8 cellular contexts compared by ENCODE assay signal in genomic region chr14:63726499-63726898, GRCh38. TPM values are rescaled to one million over a fixed set of nuclear protein-coding genes. Genes with fewer than 3 reads are reported as not detected.
DNase-seq lines count a peak whose midpoint lies in the region; ATAC-seq and TF ChIP-seq lines count a peak whose summit lies in the region.

No MANE protein-coding gene starts in this region.

- intact Hi-C loops in breast epithelium (cut with DNase I; ENCODE audit: low total_unique reads): no loop called here

- ATAC-seq in HG02884 (IDR thresholded peaks at IDR 0.05; ENCODE audit: unreplicated experiment) (no peak), GM21576 (IDR thresholded peaks at IDR 0.05; ENCODE audit: unreplicated experiment) (no peak), HG02571 (IDR thresholded peaks at IDR 0.05; ENCODE audit: unreplicated experiment) (no peak)

- H3K27me3 ChIP-seq in AG04450 (ENCODE audit: control insufficient read depth, insufficient read depth, low read length): no peaks in the 10 kb centered on the region
- peaks cover 29% of the 10 kb centered on the region for H3K27me3 ChIP-seq in HUES48 (ENCODE audit: control insufficient read depth, insufficient read depth, low read length)
- H3K27me3 ChIP-seq in breast epithelium: no peaks in the 10 kb centered on the region
- H3K27me3 ChIP-seq in muscle layer of duodenum (ENCODE audit: low read depth, low read length): no peaks in the 10 kb centered on the region

- peak overlapping the region; percentile 96 for H3K4me3 ChIP-seq in AG04450 (ENCODE audit: low read depth, low read length)
- H3K4me3 ChIP-seq in HUES48 (ENCODE audit: low read depth, low read length): peak overlapping the region; percentile 74
- peak overlapping the region; percentile 89 to 100 (median 89) for H3K4me3 ChIP-seq in breast epithelium
- H3K4me3 ChIP-seq in muscle layer of duodenum (ENCODE audit: low read depth in 1 of 2, low read length in 2 of 2): peak overlapping the region; percentile 84 to 98

- H3K9ac ChIP-seq in HUES48 (ENCODE audit: low read depth, low read length): peak overlapping the region; percentile 12; the same call in 1 of the 2 replicates

- no peaks in the 10 kb centered on the region for H3K36me3 ChIP-seq in HUES48 (ENCODE audit: control insufficient read depth, insufficient read depth, low read length)
- no peaks in the 10 kb centered on the region for H3K36me3 ChIP-seq in breast epithelium
- no peaks in the 10 kb centered on the region for H3K36me3 ChIP-seq in muscle layer of duodenum (ENCODE audit: control insufficient read depth in 1 of 2, insufficient read depth in 2 of 2, low read length in 2 of 2)

- no peak for TF ChIP-seq POLR2A in breast epithelium (IDR thresholded peaks at IDR 0.05)

- H3K4me1 ChIP-seq in HUES48 (ENCODE audit: control insufficient read depth, insufficient read depth, low read length) (peaks cover 17% of the 10 kb centered on the region; the same call in 1 of the 2 replicates), breast epithelium (no peaks in the 10 kb centered on the region), muscle layer of duodenum (ENCODE audit: control insufficient read depth in 1 of 2, insufficient read depth in 2 of 2, low read length in 2 of 2) (peaks cover 13% of the 10 kb centered on the region in 2 donors)

- H3K27ac ChIP-seq in AG04450 (ENCODE audit: low read depth, low read length): no peak overlapping the region
- H3K27ac ChIP-seq in HUES48 (ENCODE audit: low read depth, low read length): no peak overlapping the region
- H3K27ac ChIP-seq in breast epithelium: peak overlapping the region in 1 of 2 donors; percentile 84
- H3K27ac ChIP-seq in muscle layer of duodenum (ENCODE audit: low read length): peak overlapping the region; percentile 75

- CTCF ChIA-PET in AG04450 (lab: Charles Lee): interaction anchor here (0.5 to 2.2 kb wide), 3 partner anchors 43 to 217 kb away, joined by 4 to 16 read pairs (median 5); no protein-coding TSS in a partner anchor

- DNase-seq in AG04450 (ENCODE audit: low read depth, low spot score) (no peak), breast epithelium (ENCODE audit: low spot score in 2 of 2) (no peak)
- DNase-seq in activated effector memory CD4-positive, alpha-beta T cell treated with Interleukin-2 at 50 U/mL for 16 hours: no peak

- no peaks in the 10 kb centered on the region; the same call in 1 of the 2 replicates for H3K9me3 ChIP-seq in AG04450 (ENCODE audit: control insufficient read depth, insufficient read depth, low read length)
- no peaks in the 10 kb centered on the region for H3K9me3 ChIP-seq in HUES48 (ENCODE audit: control insufficient read depth, insufficient read depth, low read length)
- H3K9me3 ChIP-seq in breast epithelium: no peaks in the 10 kb centered on the region
- no peaks in the 10 kb centered on the region for H3K9me3 ChIP-seq in muscle layer of duodenum (ENCODE audit: control insufficient read depth in 1 of 2, low read length in 2 of 2)

- no peak for TF ChIP-seq CTCF in AG04450 (IDR thresholded peaks at IDR 0.05; ENCODE audit: low read depth, low read length)
- no peak for TF ChIP-seq CTCF in breast epithelium (IDR thresholded peaks at IDR 0.05)

- POLR2A ChIA-PET in AG04450 (lab: Yijun Ruan, JAX): no interaction called here

RNA-seq across cellular contexts. Expression of gene SGPP1, which starts 1.4 kb away (rescaled TPM):
- 10.0 and 14.5 TPM in 2 replicates for polyA plus RNA-seq in AG04450 (2011; rRNA removed)
- polyA minus RNA-seq in AG04450 (2011; rRNA and poly(A)+ RNA removed): 4.6 and 5.9 TPM in 2 replicates
- 10 to 100 TPM; 22.2 to 29.9 (median 22.3) TPM for total RNA-seq in breast epithelium
